ENCODE assay signal across 8 cellular contexts in genomic region chr7:27151341-27151944, GRCh38. TPM values are rescaled to one million over a fixed set of nuclear protein-coding genes. Genes with fewer than 3 reads are reported as not detected.
DNase-seq lines count a peak whose midpoint lies in the region; ATAC-seq and TF ChIP-seq lines count a peak whose summit lies in the region.

No MANE protein-coding gene starts in this region.

- H3K27ac Mint-ChIP-seq in T-helper 1 cell treated with Interleukin-12 subunit alpha and Interleukin-12 subunit beta and Interleukin-4 antibody, amounts not matched to agents 30 μg/mL and 1 μg/mL, for 36 hours, result peak overlapping the region; percentile 52
- no peak overlapping the region for H3K27ac Mint-ChIP-seq in WTC11

- H3K36me3 ChIP-seq in stomach smooth muscle (ENCODE audit: control insufficient read depth in 2 of 2, insufficient read depth in 2 of 2, low read length in 2 of 2), result no peaks in the 10 kb centered on the region

- peak overlapping the region; percentile 36 to 72 for H3K4me3 ChIP-seq in stomach smooth muscle (ENCODE audit: low read length in 2 of 2)

- H3K4me1 ChIP-seq in stomach smooth muscle (ENCODE audit: control insufficient read depth, insufficient read depth, low read length), result peaks cover 38% of the 10 kb centered on the region

- H3K4me3 Mint-ChIP-seq in T-helper 1 cell treated with Interleukin-12 subunit alpha and Interleukin-12 subunit beta and Interleukin-4 antibody, amounts not matched to agents 30 μg/mL and 1 μg/mL, for 36 hours, result peak overlapping the region; percentile 65
- H3K4me3 Mint-ChIP-seq in WTC11, result peak overlapping the region; percentile 55

- H3K9me3 ChIP-seq in stomach smooth muscle (ENCODE audit: control insufficient read depth in 2 of 2, low read length in 2 of 2), result no peaks in the 10 kb centered on the region

- no peak overlapping the region for H3K9ac ChIP-seq in stomach smooth muscle (ENCODE audit: low read length in 2 of 2)

- H3K36me3 Mint-ChIP-seq in T-helper 1 cell treated with Interleukin-12 subunit alpha and Interleukin-12 subunit beta and Interleukin-4 antibody, amounts not matched to agents 30 μg/mL and 1 μg/mL, for 36 hours (ENCODE audit: low read depth), result peaks cover 3% of the 10 kb centered on the region
- H3K36me3 Mint-ChIP-seq in WTC11, result peaks cover 3% of the 10 kb centered on the region

- TF ChIP-seq CTCF in WTC11 (IDR thresholded peaks at IDR 0.05), result no peak

- ATAC-seq in WTC11 (no peak), HG02938 (IDR thresholded peaks at IDR 0.05; ENCODE audit: unreplicated experiment) (no peak)

- DNase-seq in T-helper 1 cell (no peak), WTC11 (ENCODE audit: low spot score) (no peak), iPS-NIHi7 (ENCODE audit: extremely low spot score) (peak; percentile 3), islet precursor cell (no peak)
- no peak for DNase-seq in activated CD4-positive, alpha-beta T cell treated with anti-CD3 and anti-CD28 coated beads, Interleukin-2, amount 50 U/mL, for 4 hours

- POLR2A ChIA-PET in WTC11 (lab: Charles Lee), result no interaction called here

- peaks cover 93% of the 10 kb centered on the region for H3K27me3 Mint-ChIP-seq in T-helper 1 cell treated with Interleukin-12 subunit alpha and Interleukin-12 subunit beta and Interleukin-4 antibody, amounts not matched to agents 30 μg/mL and 1 μg/mL, for 36 hours (ENCODE audit: low read depth)
- peaks cover 100% of the 10 kb centered on the region for H3K27me3 Mint-ChIP-seq in WTC11 (ENCODE audit: low read depth)

- peaks cover 17% of the 10 kb centered on the region for H3K4me1 Mint-ChIP-seq in T-helper 1 cell treated with Interleukin-12 subunit alpha and Interleukin-12 subunit beta and Interleukin-4 antibody, amounts not matched to agents 30 μg/mL and 1 μg/mL, for 36 hours (ENCODE audit: low read depth)
- peaks cover 30% of the 10 kb centered on the region for H3K4me1 Mint-ChIP-seq in WTC11

- peaks cover 77% of the 10 kb centered on the region in 2 donors for H3K27me3 ChIP-seq in stomach smooth muscle (ENCODE audit: control insufficient read depth in 1 of 2, insufficient read depth in 2 of 2, low read length in 2 of 2)

- CTCF ChIA-PET in WTC11 (lab: Charles Lee), result interaction anchor here (0.6 to 4.0 kb wide), 13 partner anchors 7 to 460 kb away, joined by 3 to 74 read pairs (median 4); partner anchors contain the start of gene HOXA9

- H3K27ac ChIP-seq in stomach smooth muscle (ENCODE audit: low read length), result no peak overlapping the region

- H3K9me3 Mint-ChIP-seq in T-helper 1 cell treated with Interleukin-12 subunit alpha and Interleukin-12 subunit beta and Interleukin-4 antibody, amounts not matched to agents 30 μg/mL and 1 μg/mL, for 36 hours, result no peaks in the 10 kb centered on the region
- H3K9me3 Mint-ChIP-seq in WTC11, result no peaks in the 10 kb centered on the region

TF ChIP-seq in WTC11, 78 proteins besides CTCF, POLR2A, EP300 and RAD21:
- TF ChIP-seq USF1 (CRISPR knock-in tag; IDR thresholded peaks at IDR 0.05) (no peak), HMGXB4 (CRISPR knock-in tag; IDR thresholded peaks at IDR 0.05) (0 out of 2 replicates have a peak, but pooled peaks have one; percentile 4), PRDM15 (CRISPR knock-in tag; IDR thresholded peaks at IDR 0.05) (no peak)

RNA-seq across cellular contexts. Expression of gene HOXA3, which starts 0.9 kb away (rescaled TPM):
- total RNA-seq in WTC11 (2021), result 0.11 TPM in 1 of 3 replicates, not detected in the others

RNA-seq across cellular contexts. Expression of gene HOXA6, which starts 3.9 kb away (rescaled TPM):
- total RNA-seq in WTC11 (2021), result not detected in 3 replicates

RNA-seq across cellular contexts. Expression of gene HOXA7, which starts 5.0 kb away (rescaled TPM):
- total RNA-seq in WTC11 (2021), result not detected in 3 replicates

RNA-seq across cellular contexts. Expression of gene HOXA5, which starts 8.0 kb away (rescaled TPM):
- 0.14 TPM in 1 of 3 replicates, not detected in the others for total RNA-seq in WTC11 (2021)

RNA-seq across cellular contexts. Expression of gene HOXA9, which starts 13.9 kb away (rescaled TPM):
- not detected in 3 replicates for total RNA-seq in WTC11 (2021)
